Comparison of ENCODE assay signal across 22 cellular contexts in the genomic region with DNA sequence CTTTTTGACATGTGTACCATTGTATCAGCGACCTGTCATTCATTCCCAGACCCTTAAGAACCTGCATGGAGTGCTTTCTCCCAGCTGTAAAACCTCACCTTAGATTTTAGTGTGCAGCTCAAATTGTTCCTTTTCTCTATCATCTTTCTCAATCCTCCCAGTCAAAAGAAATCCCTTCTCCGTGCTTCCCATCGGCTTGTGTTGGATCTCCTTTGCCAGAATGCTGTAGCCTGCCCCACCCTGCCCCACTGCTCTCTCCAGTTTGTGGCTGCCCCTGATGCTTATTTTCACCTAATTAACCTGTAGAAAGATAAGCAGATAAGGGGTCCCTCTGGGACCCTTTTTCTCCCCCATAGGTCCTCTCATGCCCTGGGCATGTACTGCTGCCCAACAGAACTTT.
"Had no signal": no experiment of that assay in that cellular context is flagged by ENCODE, and none has a peak within 500 bp of the region (broad histone marks: within the 10 kb centered on the region; RNA-seq: fewer than 3 reads in every experiment).

No MANE protein-coding gene starts in this region.

- H3K4me3 ChIP-seq: coronary artery, gastrocnemius medialis, left lung, pancreas, right lobe of liver, thoracic aorta, upper lobe of right lung had no signal

- H3K9me3 ChIP-seq: gastrocnemius medialis, left lung, pancreas, right lobe of liver, thoracic aorta, upper lobe of right lung had no signal

- H3K27ac Mint-ChIP-seq: activated B cell treated with CpG ODN at 0.5 μM for 24 hours; activated CD4-positive, alpha-beta memory T cell treated with anti-CD3 and anti-CD28 coated beads for 36 hours; activated naive CD8-positive, alpha-beta T cell treated with anti-CD3 and anti-CD28 coated beads for 36 hours; activated T-helper 17 cell treated with anti-CD3 and anti-CD28 coated beads, Interleukin-2, amount 50 U/mL, for 72 hours; brain; stimulated activated memory B cell treated with anti-CD40 and anti-IgM and Interleukin-4, amounts not matched to agents 10 μg/mL and 1 μg/mL and 100 μg/mL, for 72 hours; T-cell had no signal

- FAIRE-seq: pancreas, small intestine had no signal

- H3K27ac ChIP-seq: coronary artery, gastrocnemius medialis, left lung, pancreas, right lobe of liver, upper lobe of right lung had no signal

- H3K4me1 ChIP-seq: gastrocnemius medialis, left lung, pancreas, right lobe of liver, upper lobe of right lung had no signal

- H3K4me3 Mint-ChIP-seq: activated B cell treated with CpG ODN at 0.5 μM for 24 hours; activated CD4-positive, alpha-beta memory T cell treated with anti-CD3 and anti-CD28 coated beads for 36 hours; activated naive CD8-positive, alpha-beta T cell treated with anti-CD3 and anti-CD28 coated beads for 36 hours; activated T-helper 17 cell treated with anti-CD3 and anti-CD28 coated beads, Interleukin-2, amount 50 U/mL, for 72 hours; brain; stimulated activated memory B cell treated with anti-CD40 and anti-IgM and Interleukin-4, amounts not matched to agents 10 μg/mL and 1 μg/mL and 100 μg/mL, for 72 hours; T-cell had no signal

- H3K27me3 ChIP-seq: gastrocnemius medialis, left lung, pancreas, right lobe of liver, upper lobe of right lung had no signal

- H3K9me3 Mint-ChIP-seq: activated B cell treated with CpG ODN at 0.5 μM for 24 hours; activated CD4-positive, alpha-beta memory T cell treated with anti-CD3 and anti-CD28 coated beads for 36 hours; activated naive CD8-positive, alpha-beta T cell treated with anti-CD3 and anti-CD28 coated beads for 36 hours; activated T-helper 17 cell treated with anti-CD3 and anti-CD28 coated beads, Interleukin-2, amount 50 U/mL, for 72 hours; brain; stimulated activated memory B cell treated with anti-CD40 and anti-IgM and Interleukin-4, amounts not matched to agents 10 μg/mL and 1 μg/mL and 100 μg/mL, for 72 hours; T-cell had no signal

- DNase-seq: activated B cell treated with CpG ODN at 0.5 μM for 24 hours; activated CD4-positive, alpha-beta memory T cell treated with anti-CD3 and anti-CD28 coated beads for 36 hours; activated CD4-positive, alpha-beta T cell treated with anti-CD3 and anti-CD28 coated beads for 4 hours; activated naive CD4-positive, alpha-beta T cell; activated naive CD8-positive, alpha-beta T cell treated with anti-CD3 and anti-CD28 coated beads for 36 hours; activated T-cell treated with anti-CD3 and anti-CD28 coated beads, Interleukin-2, amount 50 U/mL, for 1 hour; caudate nucleus; gastrocnemius medialis; head of caudate nucleus; left lung; naive B cell; pancreas; right lobe of liver; small intestine; stimulated activated CD4-positive, alpha-beta T cell treated with anti-CD3 and anti-CD28 coated beads, Interleukin-4, amount 100 ng/mL, for 1 hour; T-cell; upper lobe of right lung had no signal

- ATAC-seq: activated T-helper 17 cell treated with anti-CD3 and anti-CD28 coated beads, Interleukin-2, amount 50 U/mL, for 72 hours; gastrocnemius medialis; left lung; pancreas; right lobe of liver; stimulated activated memory B cell treated with anti-CD40 and anti-IgM and Interleukin-4, amounts not matched to agents 10 μg/mL and 1 μg/mL and 100 μg/mL, for 72 hours; T-cell; upper lobe of right lung had no signal

- H3K27me3 Mint-ChIP-seq: activated B cell treated with CpG ODN at 0.5 μM for 24 hours; activated CD4-positive, alpha-beta memory T cell treated with anti-CD3 and anti-CD28 coated beads for 36 hours; activated T-helper 17 cell treated with anti-CD3 and anti-CD28 coated beads, Interleukin-2, amount 50 U/mL, for 72 hours; brain; stimulated activated memory B cell treated with anti-CD40 and anti-IgM and Interleukin-4, amounts not matched to agents 10 μg/mL and 1 μg/mL and 100 μg/mL, for 72 hours had no signal

- H3K4me1 Mint-ChIP-seq: activated B cell treated with CpG ODN at 0.5 μM for 24 hours; activated naive CD8-positive, alpha-beta T cell treated with anti-CD3 and anti-CD28 coated beads for 36 hours; naive B cell; stimulated activated memory B cell treated with anti-CD40 and anti-IgM and Interleukin-4, amounts not matched to agents 10 μg/mL and 1 μg/mL and 100 μg/mL, for 72 hours had no signal
